1 cellular context compared by ENCODE assay signal in the genomic region with DNA sequence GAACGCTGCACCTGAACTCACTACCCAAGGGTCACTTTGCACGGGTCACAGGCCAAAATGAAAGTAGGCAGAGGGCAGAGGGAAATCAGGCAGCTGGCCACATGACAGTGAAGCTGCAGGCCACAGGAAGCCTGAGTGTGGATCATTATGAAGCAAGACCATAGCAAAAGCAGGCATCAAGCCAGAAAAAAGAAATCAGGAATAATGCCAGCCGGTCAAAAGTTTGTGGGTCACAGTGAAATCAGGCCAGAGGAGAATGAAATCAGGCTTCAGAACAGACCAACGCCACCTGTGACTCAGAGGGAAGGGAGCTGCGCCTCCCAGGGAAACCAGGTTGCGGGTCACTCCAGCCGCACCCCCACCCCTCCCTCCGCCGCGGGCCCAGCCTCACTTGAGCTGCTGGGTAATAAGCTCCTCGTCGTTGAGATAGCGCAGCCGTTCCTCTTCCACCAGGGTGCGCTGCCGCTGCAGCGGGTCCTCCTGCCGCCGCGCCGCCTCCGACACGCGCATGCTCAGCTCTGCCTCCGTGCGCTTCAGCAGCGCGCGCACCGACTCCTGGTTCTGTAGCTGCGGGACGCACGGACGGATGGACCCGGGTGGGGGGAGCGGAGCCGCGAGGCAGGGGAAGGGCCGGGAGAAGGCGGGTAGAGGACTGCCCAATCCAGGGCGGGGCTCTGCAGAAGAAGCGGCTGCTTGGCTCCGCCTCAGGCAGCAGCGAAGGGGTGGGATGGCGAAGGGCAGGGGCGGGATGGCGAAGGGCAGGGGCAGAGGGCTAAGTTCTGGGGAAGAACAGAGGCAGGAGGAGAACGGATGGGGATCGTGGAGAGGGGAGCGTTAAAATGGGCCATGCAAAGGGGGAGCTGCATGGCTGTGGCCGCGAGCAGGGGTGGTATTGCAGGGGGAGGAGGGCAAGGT.
A peak's percentile ranks its signal among the peaks of the same experiment; 100 is the strongest.
TF ChIP-seq lines count a peak whose summit lies in the region.

No MANE protein-coding gene starts in this region.

TF ChIP-seq in HepG2, 621 proteins besides CTCF, POLR2A, EP300 and RAD21 (continued from another document and continues in another):
- TF ChIP-seq ZSCAN25 (CRISPR knock-in tag; IDR thresholded peaks at IDR 0.05) (peak; percentile 67; the same call in 1 of the 2 replicates), NCOR1 (IDR thresholded peaks at IDR 0.05; ENCODE audit: borderline replicate concordance, low read length) (no peak), CEBPG (CRISPR knock-in tag; IDR thresholded peaks at IDR 0.05) (peak; percentile 8; the same call in 1 of the 2 replicates), AGO2 (optimal IDR thresholded peaks at IDR 0.05; ENCODE audit: low read depth, low read length) (peak; percentile 38), CAMTA2 (CRISPR knock-in tag; IDR thresholded peaks at IDR 0.05; ENCODE audit: borderline replicate concordance) (no peak), IKZF4 (CRISPR knock-in tag; IDR thresholded peaks at IDR 0.05; ENCODE audit: borderline replicate concordance, low read depth, not compliant biosample characterization) (no peak), STAG1 (CRISPR knock-in tag; IDR thresholded peaks at IDR 0.05) (peak; percentile 90), ZNF768 (CRISPR knock-in tag; IDR thresholded peaks at IDR 0.05) (peak; percentile 65; the same call in 1 of the 2 replicates), GATAD1 (CRISPR knock-in tag; IDR thresholded peaks at IDR 0.05) (peak; percentile 69), RBM39 (IDR thresholded peaks at IDR 0.05; ENCODE audit: low read depth, low read length, poor library complexity, severe bottlenecking) (peak; percentile 90), GTF3A (CRISPR knock-in tag; conservative IDR thresholded peaks at IDR 0.05) (peak; percentile 28; the same call in 1 of the 2 replicates), CHCHD3 (CRISPR knock-in tag; IDR thresholded peaks at IDR 0.05) (peak; percentile 77; the same call in 1 of the 2 replicates), ZNF550 (CRISPR knock-in tag; IDR thresholded peaks at IDR 0.05; ENCODE audit: borderline replicate concordance) (peak; percentile 74; the same call in 1 of the 2 replicates), NFRKB (IDR thresholded peaks at IDR 0.05) (no peak), ZNF335 (CRISPR knock-in tag; IDR thresholded peaks at IDR 0.05) (0 out of 2 replicates have a peak, but pooled peaks have one; percentile 32), ATRX (CRISPR knock-in tag; IDR thresholded peaks at IDR 0.05; ENCODE audit: borderline replicate concordance) (no peak), GLI4 (CRISPR knock-in tag; IDR thresholded peaks at IDR 0.05; ENCODE audit: borderline replicate concordance) (no peak), ZSCAN29 (CRISPR knock-in tag; conservative IDR thresholded peaks at IDR 0.05) (0 out of 2 replicates have a peak, but pooled peaks have one; percentile 62), MTF2 (CRISPR knock-in tag; IDR thresholded peaks at IDR 0.05; ENCODE audit: borderline replicate concordance) (0 out of 2 replicates have a peak, but pooled peaks have one; percentile 22), ZNF709 (CRISPR knock-in tag; IDR thresholded peaks at IDR 0.05) (peak; percentile 80; the same call in 1 of the 2 replicates), JUNB (CRISPR knock-in tag; IDR thresholded peaks at IDR 0.05; ENCODE audit: borderline replicate concordance) (no peak), TEAD2 (CRISPR knock-in tag; IDR thresholded peaks at IDR 0.05) (no peak), GPN1 (CRISPR knock-in tag; IDR thresholded peaks at IDR 0.05; ENCODE audit: borderline replicate concordance) (peak; percentile 40; the same call in 1 of the 2 replicates), ZSCAN22 (CRISPR knock-in tag; IDR thresholded peaks at IDR 0.05) (no peak), MATR3 (CRISPR knock-in tag; IDR thresholded peaks at IDR 0.05) (no peak), ZNF3 (CRISPR knock-in tag; IDR thresholded peaks at IDR 0.05) (no peak), ZNF788 (CRISPR knock-in tag; IDR thresholded peaks at IDR 0.05; ENCODE audit: borderline replicate concordance) (peak; percentile 47; the same call in 1 of the 2 replicates), KLF13 (CRISPR knock-in tag; IDR thresholded peaks at IDR 0.05) (no peak), PRPF4 (IDR thresholded peaks at IDR 0.05; ENCODE audit: low read depth, low read length, poor library complexity, severe bottlenecking) (no peak), ZNF572 (CRISPR knock-in tag; IDR thresholded peaks at IDR 0.05) (peak; percentile 94; the same call in 1 of the 2 replicates), KDM5B (CRISPR knock-in tag; IDR thresholded peaks at IDR 0.05; ENCODE audit: borderline replicate concordance) (peak; percentile 67; the same call in 1 of the 2 replicates), NFE2 (CRISPR knock-in tag; IDR thresholded peaks at IDR 0.05) (no peak), TMF1 (CRISPR knock-in tag; IDR thresholded peaks at IDR 0.05; ENCODE audit: low read depth) (peak; percentile 85; the same call in 1 of the 2 replicates)
- TF ChIP-seq, protein P1, sequence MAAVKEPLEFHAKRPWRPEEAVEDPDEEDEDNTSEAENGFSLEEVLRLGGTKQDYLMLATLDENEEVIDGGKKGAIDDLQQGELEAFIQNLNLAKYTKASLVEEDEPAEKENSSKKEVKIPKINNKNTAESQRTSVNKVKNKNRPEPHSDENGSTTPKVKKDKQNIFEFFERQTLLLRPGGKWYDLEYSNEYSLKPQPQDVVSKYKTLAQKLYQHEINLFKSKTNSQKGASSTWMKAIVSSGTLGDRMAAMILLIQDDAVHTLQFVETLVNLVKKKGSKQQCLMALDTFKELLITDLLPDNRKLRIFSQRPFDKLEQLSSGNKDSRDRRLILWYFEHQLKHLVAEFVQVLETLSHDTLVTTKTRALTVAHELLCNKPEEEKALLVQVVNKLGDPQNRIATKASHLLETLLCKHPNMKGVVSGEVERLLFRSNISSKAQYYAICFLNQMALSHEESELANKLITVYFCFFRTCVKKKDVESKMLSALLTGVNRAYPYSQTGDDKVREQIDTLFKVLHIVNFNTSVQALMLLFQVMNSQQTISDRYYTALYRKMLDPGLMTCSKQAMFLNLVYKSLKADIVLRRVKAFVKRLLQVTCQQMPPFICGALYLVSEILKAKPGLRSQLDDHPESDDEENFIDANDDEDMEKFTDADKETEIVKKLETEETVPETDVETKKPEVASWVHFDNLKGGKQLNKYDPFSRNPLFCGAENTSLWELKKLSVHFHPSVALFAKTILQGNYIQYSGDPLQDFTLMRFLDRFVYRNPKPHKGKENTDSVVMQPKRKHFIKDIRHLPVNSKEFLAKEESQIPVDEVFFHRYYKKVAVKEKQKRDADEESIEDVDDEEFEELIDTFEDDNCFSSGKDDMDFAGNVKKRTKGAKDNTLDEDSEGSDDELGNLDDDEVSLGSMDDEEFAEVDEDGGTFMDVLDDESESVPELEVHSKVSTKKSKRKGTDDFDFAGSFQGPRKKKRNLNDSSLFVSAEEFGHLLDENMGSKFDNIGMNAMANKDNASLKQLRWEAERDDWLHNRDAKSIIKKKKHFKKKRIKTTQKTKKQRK (IDR thresholded peaks at IDR 0.05; ENCODE audit: low read length), result no peak
- TF ChIP-seq, protein P2, sequence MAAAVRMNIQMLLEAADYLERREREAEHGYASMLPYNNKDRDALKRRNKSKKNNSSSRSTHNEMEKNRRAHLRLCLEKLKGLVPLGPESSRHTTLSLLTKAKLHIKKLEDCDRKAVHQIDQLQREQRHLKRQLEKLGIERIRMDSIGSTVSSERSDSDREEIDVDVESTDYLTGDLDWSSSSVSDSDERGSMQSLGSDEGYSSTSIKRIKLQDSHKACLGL (CRISPR knock-in tag; IDR thresholded peaks at IDR 0.05), result peak; percentile 75
- TF ChIP-seq, protein P3, sequence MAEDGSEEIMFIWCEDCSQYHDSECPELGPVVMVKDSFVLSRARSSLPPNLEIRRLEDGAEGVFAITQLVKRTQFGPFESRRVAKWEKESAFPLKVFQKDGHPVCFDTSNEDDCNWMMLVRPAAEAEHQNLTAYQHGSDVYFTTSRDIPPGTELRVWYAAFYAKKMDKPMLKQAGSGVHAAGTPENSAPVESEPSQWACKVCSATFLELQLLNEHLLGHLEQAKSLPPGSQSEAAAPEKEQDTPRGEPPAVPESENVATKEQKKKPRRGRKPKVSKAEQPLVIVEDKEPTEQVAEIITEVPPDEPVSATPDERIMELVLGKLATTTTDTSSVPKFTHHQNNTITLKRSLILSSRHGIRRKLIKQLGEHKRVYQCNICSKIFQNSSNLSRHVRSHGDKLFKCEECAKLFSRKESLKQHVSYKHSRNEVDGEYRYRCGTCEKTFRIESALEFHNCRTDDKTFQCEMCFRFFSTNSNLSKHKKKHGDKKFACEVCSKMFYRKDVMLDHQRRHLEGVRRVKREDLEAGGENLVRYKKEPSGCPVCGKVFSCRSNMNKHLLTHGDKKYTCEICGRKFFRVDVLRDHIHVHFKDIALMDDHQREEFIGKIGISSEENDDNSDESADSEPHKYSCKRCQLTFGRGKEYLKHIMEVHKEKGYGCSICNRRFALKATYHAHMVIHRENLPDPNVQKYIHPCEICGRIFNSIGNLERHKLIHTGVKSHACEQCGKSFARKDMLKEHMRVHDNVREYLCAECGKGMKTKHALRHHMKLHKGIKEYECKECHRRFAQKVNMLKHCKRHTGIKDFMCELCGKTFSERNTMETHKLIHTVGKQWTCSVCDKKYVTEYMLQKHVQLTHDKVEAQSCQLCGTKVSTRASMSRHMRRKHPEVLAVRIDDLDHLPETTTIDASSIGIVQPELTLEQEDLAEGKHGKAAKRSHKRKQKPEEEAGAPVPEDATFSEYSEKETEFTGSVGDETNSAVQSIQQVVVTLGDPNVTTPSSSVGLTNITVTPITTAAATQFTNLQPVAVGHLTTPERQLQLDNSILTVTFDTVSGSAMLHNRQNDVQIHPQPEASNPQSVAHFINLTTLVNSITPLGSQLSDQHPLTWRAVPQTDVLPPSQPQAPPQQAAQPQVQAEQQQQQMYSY (CRISPR knock-in tag; IDR thresholded peaks at IDR 0.05), result no peak
- TF ChIP-seq, protein P4, sequence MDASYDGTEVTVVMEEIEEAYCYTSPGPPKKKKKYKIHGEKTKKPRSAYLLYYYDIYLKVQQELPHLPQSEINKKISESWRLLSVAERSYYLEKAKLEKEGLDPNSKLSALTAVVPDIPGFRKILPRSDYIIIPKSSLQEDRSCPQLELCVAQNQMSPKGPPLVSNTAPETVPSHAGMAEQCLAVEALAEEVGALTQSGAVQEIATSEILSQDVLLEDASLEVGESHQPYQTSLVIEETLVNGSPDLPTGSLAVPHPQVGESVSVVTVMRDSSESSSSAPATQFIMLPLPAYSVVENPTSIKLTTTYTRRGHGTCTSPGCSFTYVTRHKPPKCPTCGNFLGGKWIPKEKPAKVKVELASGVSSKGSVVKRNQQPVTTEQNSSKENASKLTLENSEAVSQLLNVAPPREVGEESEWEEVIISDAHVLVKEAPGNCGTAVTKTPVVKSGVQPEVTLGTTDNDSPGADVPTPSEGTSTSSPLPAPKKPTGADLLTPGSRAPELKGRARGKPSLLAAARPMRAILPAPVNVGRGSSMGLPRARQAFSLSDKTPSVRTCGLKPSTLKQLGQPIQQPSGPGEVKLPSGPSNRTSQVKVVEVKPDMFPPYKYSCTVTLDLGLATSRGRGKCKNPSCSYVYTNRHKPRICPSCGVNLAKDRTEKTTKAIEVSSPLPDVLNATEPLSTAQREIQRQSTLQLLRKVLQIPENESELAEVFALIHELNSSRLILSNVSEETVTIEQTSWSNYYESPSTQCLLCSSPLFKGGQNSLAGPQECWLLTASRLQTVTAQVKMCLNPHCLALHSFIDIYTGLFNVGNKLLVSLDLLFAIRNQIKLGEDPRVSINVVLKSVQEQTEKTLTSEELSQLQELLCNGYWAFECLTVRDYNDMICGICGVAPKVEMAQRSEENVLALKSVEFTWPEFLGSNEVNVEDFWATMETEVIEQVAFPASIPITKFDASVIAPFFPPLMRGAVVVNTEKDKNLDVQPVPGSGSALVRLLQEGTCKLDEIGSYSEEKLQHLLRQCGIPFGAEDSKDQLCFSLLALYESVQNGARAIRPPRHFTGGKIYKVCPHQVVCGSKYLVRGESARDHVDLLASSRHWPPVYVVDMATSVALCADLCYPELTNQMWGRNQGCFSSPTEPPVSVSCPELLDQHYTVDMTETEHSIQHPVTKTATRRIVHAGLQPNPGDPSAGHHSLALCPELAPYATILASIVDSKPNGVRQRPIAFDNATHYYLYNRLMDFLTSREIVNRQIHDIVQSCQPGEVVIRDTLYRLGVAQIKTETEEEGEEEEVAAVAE (CRISPR knock-in tag; IDR thresholded peaks at IDR 0.05; ENCODE audit: borderline replicate concordance), result peak; percentile 41; the same call in 1 of the 2 replicates
- TF ChIP-seq, protein P5, sequence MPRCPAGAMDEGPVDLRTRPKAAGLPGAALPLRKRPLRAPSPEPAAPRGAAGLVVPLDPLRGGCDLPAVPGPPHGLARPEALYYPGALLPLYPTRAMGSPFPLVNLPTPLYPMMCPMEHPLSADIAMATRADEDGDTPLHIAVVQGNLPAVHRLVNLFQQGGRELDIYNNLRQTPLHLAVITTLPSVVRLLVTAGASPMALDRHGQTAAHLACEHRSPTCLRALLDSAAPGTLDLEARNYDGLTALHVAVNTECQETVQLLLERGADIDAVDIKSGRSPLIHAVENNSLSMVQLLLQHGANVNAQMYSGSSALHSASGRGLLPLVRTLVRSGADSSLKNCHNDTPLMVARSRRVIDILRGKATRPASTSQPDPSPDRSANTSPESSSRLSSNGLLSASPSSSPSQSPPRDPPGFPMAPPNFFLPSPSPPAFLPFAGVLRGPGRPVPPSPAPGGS (CRISPR knock-in tag; IDR thresholded peaks at IDR 0.05), result peak; percentile 86; the same call in 1 of the 2 replicates
- TF ChIP-seq, protein P6, sequence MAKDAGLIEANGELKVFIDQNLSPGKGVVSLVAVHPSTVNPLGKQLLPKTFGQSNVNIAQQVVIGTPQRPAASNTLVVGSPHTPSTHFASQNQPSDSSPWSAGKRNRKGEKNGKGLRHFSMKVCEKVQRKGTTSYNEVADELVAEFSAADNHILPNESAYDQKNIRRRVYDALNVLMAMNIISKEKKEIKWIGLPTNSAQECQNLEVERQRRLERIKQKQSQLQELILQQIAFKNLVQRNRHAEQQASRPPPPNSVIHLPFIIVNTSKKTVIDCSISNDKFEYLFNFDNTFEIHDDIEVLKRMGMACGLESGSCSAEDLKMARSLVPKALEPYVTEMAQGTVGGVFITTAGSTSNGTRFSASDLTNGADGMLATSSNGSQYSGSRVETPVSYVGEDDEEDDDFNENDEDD (CRISPR knock-in tag; IDR thresholded peaks at IDR 0.05; ENCODE audit: borderline replicate concordance), result peak; percentile 94; the same call in 1 of the 2 replicates
- TF ChIP-seq, protein P7, sequence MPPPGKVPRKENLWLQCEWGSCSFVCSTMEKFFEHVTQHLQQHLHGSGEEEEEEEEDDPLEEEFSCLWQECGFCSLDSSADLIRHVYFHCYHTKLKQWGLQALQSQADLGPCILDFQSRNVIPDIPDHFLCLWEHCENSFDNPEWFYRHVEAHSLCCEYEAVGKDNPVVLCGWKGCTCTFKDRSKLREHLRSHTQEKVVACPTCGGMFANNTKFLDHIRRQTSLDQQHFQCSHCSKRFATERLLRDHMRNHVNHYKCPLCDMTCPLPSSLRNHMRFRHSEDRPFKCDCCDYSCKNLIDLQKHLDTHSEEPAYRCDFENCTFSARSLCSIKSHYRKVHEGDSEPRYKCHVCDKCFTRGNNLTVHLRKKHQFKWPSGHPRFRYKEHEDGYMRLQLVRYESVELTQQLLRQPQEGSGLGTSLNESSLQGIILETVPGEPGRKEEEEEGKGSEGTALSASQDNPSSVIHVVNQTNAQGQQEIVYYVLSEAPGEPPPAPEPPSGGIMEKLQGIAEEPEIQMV (CRISPR knock-in tag; IDR thresholded peaks at IDR 0.05; ENCODE audit: low read depth), result no peak
